ENCODE assay signal across 24 cellular contexts in genomic region chr17:80946449-80946848, GRCh38.
"Had no signal": no experiment of that assay in that cellular context is flagged by ENCODE, and none has a peak within 500 bp of the region (broad histone marks: within the 10 kb centered on the region; RNA-seq: fewer than 3 reads in every experiment).

No MANE protein-coding gene starts in this region.

- H3K27ac Mint-ChIP-seq: activated CD4-positive, alpha-beta T cell treated with anti-CD3 and anti-CD28 coated beads, Interleukin-2, amount 10 ng/mL, durations not matched to agents 24 days and 14 days; endodermal cell; progenitor cell of endocrine pancreas; stimulated activated effector memory CD8-positive, alpha-beta T cell treated with anti-CD3 and anti-CD28 coated beads, Interleukin-12 subunit alpha, Interleukin-12 subunit beta, amount 100 ng/mL, for 72 hours had no signal

- H3K27ac ChIP-seq: coronary artery, epithelial cell of prostate, lower lobe of right lung, stomach, suprapubic skin, transverse colon, vagina had no signal

- H3K4me3 Mint-ChIP-seq: activated CD4-positive, alpha-beta T cell treated with anti-CD3 and anti-CD28 coated beads, Interleukin-2, amount 10 ng/mL, durations not matched to agents 24 days and 14 days; activated naive CD4-positive, alpha-beta T cell treated with anti-CD3 and anti-CD28 coated beads, Interleukin-2, amount 10 ng/mL, durations not matched to agents 7 days and 5 days; activated T-cell treated with anti-CD3 and anti-CD28 coated beads, Interleukin-2, amount 50 U/mL, for 24 hours; endodermal cell; neural crest cell; stimulated activated effector memory CD8-positive, alpha-beta T cell treated with anti-CD3 and anti-CD28 coated beads, Interleukin-12 subunit alpha, Interleukin-12 subunit beta, amount 100 ng/mL, for 72 hours had no signal

- H3K4me3 ChIP-seq: coronary artery, gastroesophageal sphincter, lower lobe of right lung, mucosa of descending colon, stomach, suprapubic skin, transverse colon, vagina had no signal

- H3K27me3 Mint-ChIP-seq: activated CD4-positive, alpha-beta T cell treated with anti-CD3 and anti-CD28 coated beads, Interleukin-2, amount 10 ng/mL, durations not matched to agents 24 days and 14 days; activated naive CD4-positive, alpha-beta T cell treated with anti-CD3 and anti-CD28 coated beads, Interleukin-2, amount 10 ng/mL, durations not matched to agents 7 days and 5 days; activated T-cell treated with anti-CD3 and anti-CD28 coated beads, Interleukin-2, amount 50 U/mL, for 24 hours; progenitor cell of endocrine pancreas had no signal

- H3K27me3 ChIP-seq: gastroesophageal sphincter, stomach, suprapubic skin, transverse colon, vagina had no signal

- ATAC-seq: gastroesophageal sphincter; left lobe of liver; lower lobe of right lung; mucosa of descending colon; stimulated activated effector memory CD8-positive, alpha-beta T cell treated with anti-CD3 and anti-CD28 coated beads, Interleukin-12 subunit alpha, Interleukin-12 subunit beta, amount 100 ng/mL, for 72 hours had no signal

- DNase-seq: activated CD4-positive, alpha-beta T cell treated with anti-CD3 and anti-CD28 coated beads, Interleukin-2, amount 10 ng/mL, durations not matched to agents 24 days and 14 days; activated CD4-positive, CD25-positive, alpha-beta regulatory T cell; activated CD8-positive, alpha-beta memory T cell treated with anti-CD3 and anti-CD28 coated beads, Interleukin-2, amount 50 U/mL, for 4 hours; activated naive CD4-positive, alpha-beta T cell treated with anti-CD3 and anti-CD28 coated beads, Interleukin-2, amount 10 ng/mL, durations not matched to agents 7 days and 5 days; activated T-cell treated with anti-CD3 and anti-CD28 coated beads, Interleukin-2, amount 50 U/mL, for 24 hours; amygdala; endodermal cell; mesendoderm; retina; stimulated activated CD4-positive, alpha-beta T cell treated with anti-CD3 and anti-CD28 coated beads, Interleukin-2, amount 100 ng/mL, for 24 hours; stomach; T-helper 1 cell; transverse colon had no signal

- H3K9me3 Mint-ChIP-seq: activated CD4-positive, alpha-beta T cell treated with anti-CD3 and anti-CD28 coated beads, Interleukin-2, amount 10 ng/mL, durations not matched to agents 24 days and 14 days; activated T-cell treated with anti-CD3 and anti-CD28 coated beads, Interleukin-2, amount 50 U/mL, for 24 hours; stimulated activated effector memory CD8-positive, alpha-beta T cell treated with anti-CD3 and anti-CD28 coated beads, Interleukin-12 subunit alpha, Interleukin-12 subunit beta, amount 100 ng/mL, for 72 hours had no signal

- H3K4me1 Mint-ChIP-seq: endodermal cell; neural crest cell; stimulated activated effector memory CD8-positive, alpha-beta T cell treated with anti-CD3 and anti-CD28 coated beads, Interleukin-12 subunit alpha, Interleukin-12 subunit beta, amount 100 ng/mL, for 72 hours had no signal

- H3K9me3 ChIP-seq: gastroesophageal sphincter, lower lobe of right lung, mucosa of descending colon, stomach, suprapubic skin, transverse colon, vagina had no signal
